In genomic region chr2:230202430-230203109, GRCh38 we compare ENCODE assay signal across 10 cellular contexts. TPM values are rescaled to one million over a fixed set of nuclear protein-coding genes. Genes with fewer than 3 reads are reported as not detected.
DNase-seq lines count a peak whose midpoint lies in the region; ATAC-seq, FAIRE-seq and TF ChIP-seq lines count a peak whose summit lies in the region.
"Had no signal": no experiment of that assay in that cellular context is flagged by ENCODE, and none has a peak within 500 bp of the region (broad histone marks: within the 10 kb centered on the region; RNA-seq: fewer than 3 reads in every experiment).

No MANE protein-coding gene starts in this region.

- H3K4me3 ChIP-seq in GM12878 (0 out of 2 replicates have a peak overlapping the region, but pooled peaks have one; percentile 2), testis (no peak overlapping the region), upper lobe of left lung (no peak overlapping the region)

- H3K27ac ChIP-seq in GM12878 (ENCODE audit: control insufficient read depth, insufficient read depth), result peak overlapping the region; percentile 39
- H3K27ac ChIP-seq in testis, result no peak overlapping the region
- H3K27ac ChIP-seq in upper lobe of left lung, result no peak overlapping the region

- peak; percentile 74 for ATAC-seq in GM18511 (IDR thresholded peaks at IDR 0.05; ENCODE audit: unreplicated experiment)
- ATAC-seq in GM21390 (IDR thresholded peaks at IDR 0.05; ENCODE audit: unreplicated experiment), result peak; percentile 51
- ATAC-seq in HG03457 (IDR thresholded peaks at IDR 0.05; ENCODE audit: unreplicated experiment), result peak; percentile 32
- ATAC-seq in GM12878, result peak; percentile 77
- no peak for ATAC-seq in upper lobe of left lung (ENCODE audit: low FRiP score in 2 of 2)

- TF ChIP-seq POLR2A in GM12878 (IDR thresholded peaks at IDR 0.05; ENCODE audit: low read depth, low read length), result no peak
- no peak for TF ChIP-seq POLR2A in testis (IDR thresholded peaks at IDR 0.05)
- TF ChIP-seq POLR2A in upper lobe of left lung (IDR thresholded peaks at IDR 0.05), result no peak

- H3K9ac ChIP-seq in GM12878 (ENCODE audit: control insufficient read depth, insufficient read depth, low read length), result peak overlapping the region; percentile 2; the same call in 1 of the 2 replicates

- peaks cover 4% of the 10 kb centered on the region; the same call in 2 of the 3 replicates for H3K9me3 ChIP-seq in GM12878 (replicated peaks; ENCODE audit: control insufficient read depth, insufficient read depth, low read length)
- no peaks in the 10 kb centered on the region for H3K9me3 ChIP-seq in testis
- no peaks in the 10 kb centered on the region for H3K9me3 ChIP-seq in upper lobe of left lung

- peak; percentile 70 for FAIRE-seq in GM12878 (lab: Jason Lieb, UNC)

- SMC1A ChIA-PET in GM12878 (lab: Charles Lee; ENCODE audit: uncharacterized antibody, unreplicated experiment), result interaction anchor here (0.6 to 9.6 kb wide), 48 partner anchors 9 to 596 kb away, joined by 3 to 121 read pairs (median 4); partner anchors contain the start of genes SP110, SP140 and SP140L

- H3K4me2 ChIP-seq in GM12878 (ENCODE audit: control insufficient read depth, insufficient read depth), result peak overlapping the region; percentile 91

- peak; percentile 40 to 77 (median 44); a peak in 4 of 6 replicates for TF ChIP-seq CTCF in GM12878 (IDR thresholded peaks at IDR 0.05 in 2 of 3, conservative IDR thresholded peaks at IDR 0.05 in 1 of 3; ENCODE audit: control insufficient read depth in 2 of 3, extremely low read depth in 1 of 3, insufficient read depth in 1 of 3, low read depth in 3 of 3, low read length in 3 of 3)
- no peak for TF ChIP-seq CTCF in testis (IDR thresholded peaks at IDR 0.05)
- no peak for TF ChIP-seq CTCF in upper lobe of left lung (IDR thresholded peaks at IDR 0.05)

- in situ Hi-C loops in GM12878 (cut with MboI), result no loop called here

- H3K4me1 ChIP-seq in GM12878 (ENCODE audit: control insufficient read depth, insufficient read depth, low read length) (peaks cover 48% of the 10 kb centered on the region), testis (no peaks in the 10 kb centered on the region), upper lobe of left lung (no peaks in the 10 kb centered on the region)

- no peak for TF ChIP-seq EP300 in GM12878 (IDR thresholded peaks at IDR 0.05; ENCODE audit: borderline replicate concordance in 1 of 2, control insufficient read depth in 1 of 2, low read depth in 2 of 2, low read length in 2 of 2)
- TF ChIP-seq EP300 in upper lobe of left lung (IDR thresholded peaks at IDR 0.05), result no peak

- TF ChIP-seq RAD21 in GM12878 (IDR thresholded peaks at IDR 0.05; ENCODE audit: insufficient read depth, low read depth, low read length), result peak; percentile 76

- peak; percentile 60 for DNase-seq in GM12878 (ENCODE audit: low read depth, low spot score)
- DNase-seq in NCI-H1436 treated with DMSO at 0.1 percent for 48 hours (lab: John Stamatoyannopoulos, UW), result no peak
- DNase-seq in cardiac septum (ENCODE audit: low spot score), result no peak
- DNase-seq in testis, result no peak
- DNase-seq in upper lobe of left lung, result no peak
- DNase-seq: NCI-H2171 treated with DMSO at 0.1 percent for 48 hours had no signal

- H3K27me3 ChIP-seq in GM12878 (replicated peaks in 1 of 2; ENCODE audit: control insufficient read depth in 2 of 2, insufficient read depth in 2 of 2, low read length in 1 of 2) (no peaks in the 10 kb centered on the region), testis (no peaks in the 10 kb centered on the region), upper lobe of left lung (no peaks in the 10 kb centered on the region)

- BruUV-seq in GM12878 (replicated peaks; lab: Mats Ljungman, UMichigan), result no TSS peak

- CTCF ChIA-PET in GM12878 (lab: Yijun Ruan, JAX), result interaction anchor here (0.6 to 3.5 kb wide), 45 partner anchors 11 to 596 kb away, joined by 3 to 25 read pairs (median 3); partner anchors contain the start of genes SP100, SP110, SP140 and SP140L

- WGBS in GM12878 (ENCODE audit: insufficient coverage, insufficient replicate concordance, low lambda C conversion rate, missing lambda C conversion rate), result 4% methylated on average over 10 of the region's 10 CpGs
- 64 to 80% methylated on average over 10 of the region's 10 CpGs for WGBS in testis, 2 donors
- WGBS in upper lobe of left lung, 2 donors, result 83 to 84% methylated on average over 10 of the region's 10 CpGs

- no peaks in the 10 kb centered on the region for H4K20me1 ChIP-seq in GM12878 (ENCODE audit: control insufficient read depth, insufficient read depth)

- H3K36me3 ChIP-seq in GM12878 (ENCODE audit: control insufficient read depth in 2 of 2, insufficient read depth in 2 of 2, low read length in 1 of 2) (peaks cover 8 to 50% of the 10 kb centered on the region in 2 experiments), testis (ENCODE audit: low read depth, missing control alignments) (no peaks in the 10 kb centered on the region), upper lobe of left lung (peaks cover 32 to 94% (median 60%) of the 10 kb centered on the region in 4 donors)

- H3K79me2 ChIP-seq in GM12878 (ENCODE audit: control insufficient read depth, insufficient read depth, low read length), result no peaks in the 10 kb centered on the region; the same call in none of the 2 replicates

- POLR2A ChIA-PET in GM12878 (lab: Charles Lee), result interaction anchor here (0.6 to 2.0 kb wide), 10 partner anchors 12 to 502 kb away, joined by 3 to 8 read pairs (median 4); partner anchors contain the start of genes SP110, SP140 and SP140L

- intact Hi-C loops in GM12878 (cut with micrococcal nuclease; ENCODE audit: unreplicated experiment), result loop anchor here (2.0 to 5.0 kb wide), 5 partner anchors 14 to 408 kb away; partner anchors contain the start of genes SP100 and SP140L
- intact Hi-C loops in cardiac septum (cut with DNase I), result no loop called here
- intact Hi-C loops in testis (cut with DNase I; ENCODE audit: low total_unique reads), result no loop called here

- RAD21 ChIA-PET in GM12878 (lab: Charles Lee; ENCODE audit: unreplicated experiment), result interaction anchor here (0.6 to 3.9 kb wide), 47 partner anchors 9 to 596 kb away, joined by 3 to 37 read pairs (median 5); partner anchors contain the start of genes CAB39, SP110, SP140 and SP140L

- H2AFZ ChIP-seq in GM12878 (ENCODE audit: control insufficient read depth, low read depth, low read length), result no peak overlapping the region

TF ChIP-seq in GM12878, 131 proteins besides CTCF, POLR2A, EP300 and RAD21 (continues in another document):
- peak; percentile 59; the same call in 1 of the 2 replicates for TF ChIP-seq TCF7 (IDR thresholded peaks at IDR 0.05; ENCODE audit: borderline replicate concordance)
- peak; percentile 77 for TF ChIP-seq IRF4 (IDR thresholded peaks at IDR 0.05; ENCODE audit: low read depth, low read length)
- 0 out of 2 replicates have a peak, but pooled peaks have one; percentile 13 for TF ChIP-seq NBN (IDR thresholded peaks at IDR 0.05)
- TF ChIP-seq ESRRA (IDR thresholded peaks at IDR 0.05; ENCODE audit: low read length), result no peak
- peak; percentile 43; the same call in 1 of the 2 replicates for TF ChIP-seq MAX (IDR thresholded peaks at IDR 0.05; ENCODE audit: low read depth, low read length)
- no peak for TF ChIP-seq MEF2A (IDR thresholded peaks at IDR 0.05; ENCODE audit: insufficient read depth, low read depth, low read length)

RNA-seq across cellular contexts. Expression of gene SP110, which starts 17.2 kb away (rescaled TPM):
- 315 and 352 TPM in 2 replicates for total RNA-seq in GM12878 (2013; cell fraction: nucleolus; rRNA removed)
- total RNA-seq in GM12878 (2014; rRNA removed) (81.2 and 98.7 TPM in 2 replicates), GM12878 (2014; rRNA removed; fragmentation: Illumina TruSeq; extraction: Trizol) (125 and 130 TPM in 2 replicates), GM12878 (2021) (82.3 and 82.5 TPM in 2 replicates), cardiac septum (10.0 TPM), testis (10 to 100 TPM; 15.3 to 17.7 TPM), upper lobe of left lung (10 to 100 TPM; 22.2 to 89.1 (median 38.4) TPM)
- polyA plus RNA-seq in GM12878 (2011; ENCODE audit: low read depth), result 67.6 TPM
- polyA plus RNA-seq in GM12878 (2011; rRNA removed) (86.5 and 107 TPM in 2 replicates), GM12878 (2014; fragmentation: Illumina TruSeq; extraction: Trizol) (149 and 176 TPM in 2 replicates), GM12878 (2014; fragmentation: Nextera tagmentation; extraction: Ambion mirVana) (100 to 1,000 TPM in 1 of 2 experiments, 10 to 100 TPM in 1; 97.3 to 103 TPM), GM12878 (2014; rRNA removed) (68.6 and 86.5 TPM in 2 replicates), GM12878 (2016; fragmentation: Nextera tagmentation; extraction: Ambion mirVana) (100 to 1,000 TPM; 109 to 113 TPM), testis (ENCODE audit: insufficient read depth, low read depth, low replicate concordance) (7.5 TPM)
- 94.5 and 123 TPM in 2 replicates for polyA plus RNA-seq in GM12878 (2011; cell fraction: cytosol; rRNA removed)
- polyA plus RNA-seq in GM12878 (2011; cell fraction: nucleus; rRNA removed), result 131 and 192 TPM in 2 replicates
- polyA plus RNA-seq in GM12878 (2012), result 84.4 and 86.7 TPM in 2 replicates
- 111 and 121 TPM in 2 replicates for polyA minus RNA-seq in GM12878 (2011; rRNA and poly(A)+ RNA removed)
- polyA minus RNA-seq in GM12878 (2011; cell fraction: cytosol; rRNA and poly(A)+ RNA removed), result 38.5 and 44.1 TPM in 2 replicates
- 78.3 and 127 TPM in 2 replicates for polyA minus RNA-seq in GM12878 (2011; cell fraction: nucleus; rRNA and poly(A)+ RNA removed)

RNA-seq across cellular contexts. Expression of gene SP140, which starts 23.0 kb away (rescaled TPM):
- 405 and 446 TPM in 2 replicates for total RNA-seq in GM12878 (2013; cell fraction: nucleolus; rRNA removed)
- 87.0 and 101 TPM in 2 replicates for total RNA-seq in GM12878 (2014; rRNA removed)
- 141 and 154 TPM in 2 replicates for total RNA-seq in GM12878 (2014; rRNA removed; fragmentation: Illumina TruSeq; extraction: Trizol)
- total RNA-seq in GM12878 (2021), result 106 and 113 TPM in 2 replicates
- 88.4 TPM for polyA plus RNA-seq in GM12878 (2011; ENCODE audit: low read depth)
- 159 and 164 TPM in 2 replicates for polyA plus RNA-seq in GM12878 (2011; rRNA removed)
- polyA plus RNA-seq in GM12878 (2011; cell fraction: cytosol; rRNA removed), result 96.6 and 112 TPM in 2 replicates
- 175 and 178 TPM in 2 replicates for polyA plus RNA-seq in GM12878 (2011; cell fraction: nucleus; rRNA removed)
- polyA plus RNA-seq in GM12878 (2012), result 64.2 and 65.5 TPM in 2 replicates
- 120 and 143 TPM in 2 replicates for polyA plus RNA-seq in GM12878 (2014; fragmentation: Illumina TruSeq; extraction: Trizol)
- 10 to 100 TPM; 61.7 to 93.9 TPM for polyA plus RNA-seq in GM12878 (2014; fragmentation: Nextera tagmentation; extraction: Ambion mirVana)
- polyA plus RNA-seq in GM12878 (2014; rRNA removed), result 76.1 and 87.2 TPM in 2 replicates
- polyA plus RNA-seq in GM12878 (2016; fragmentation: Nextera tagmentation; extraction: Ambion mirVana), result 10 to 100 TPM; 85.4 to 87.5 TPM
- polyA minus RNA-seq in GM12878 (2011; rRNA and poly(A)+ RNA removed), result 143 and 187 TPM in 2 replicates
- polyA minus RNA-seq in GM12878 (2011; cell fraction: cytosol; rRNA and poly(A)+ RNA removed), result 27.0 and 32.6 TPM in 2 replicates
- 173 and 304 TPM in 2 replicates for polyA minus RNA-seq in GM12878 (2011; cell fraction: nucleus; rRNA and poly(A)+ RNA removed)
- 0.57 TPM for total RNA-seq in cardiac septum
- total RNA-seq in testis, result 1 to 10 TPM; 2.0 to 7.2 TPM
- 4.8 TPM for polyA plus RNA-seq in testis (ENCODE audit: insufficient read depth, low read depth, low replicate concordance)
- total RNA-seq in upper lobe of left lung, result 10 to 100 TPM in 3 of 6 donors, 1 to 10 TPM in 3; 5.1 to 15.7 (median 9.7) TPM
- total RNA-seq: neural crest cell had no signal

Comparison
In these comparisons a context has a peak if more than half of its experiments do, and no peak if none do; other contexts are left out.
1. ATAC-seq: peak in GM18511 (single experiment), GM21390 (single experiment), HG03457 (single experiment) and GM12878 (single experiment); none in upper lobe of left lung (0 of 2).
2. CTCF ChIP-seq: peak in GM12878 (3 of 3); none in testis (0 of 3) and upper lobe of left lung (0 of 6).
3. RNA of gene SP140, which starts 23.0 kb away (total RNA-seq): 87.0 to 446 TPM in GM12878; 5.1 to 15.7 TPM in upper lobe of left lung, 2.0 to 7.2 TPM in testis and 0.57 TPM in cardiac septum (single experiment); every median in the first group is over 4 times any median in the second.